ENCODE assay signal across 8 cellular contexts in the genomic region with DNA sequence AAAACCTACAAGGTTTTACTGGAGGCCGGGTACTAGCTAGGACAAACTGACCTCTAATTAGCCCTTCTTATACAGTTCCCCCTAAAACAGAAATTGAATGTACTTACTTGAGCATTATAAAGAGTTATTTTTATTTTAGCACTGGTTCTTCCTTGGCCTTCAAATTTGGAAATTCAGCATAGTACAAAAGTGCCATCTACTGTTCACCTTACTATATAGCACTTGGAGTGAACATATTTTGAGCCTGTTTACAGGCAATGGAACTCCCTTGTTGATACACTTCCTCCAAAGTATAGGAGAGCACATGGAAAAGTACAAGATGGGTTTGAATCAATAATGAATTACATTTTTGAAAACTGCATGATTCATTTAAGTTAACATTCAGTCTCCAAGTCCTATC. TPM values are rescaled to one million over a fixed set of nuclear protein-coding genes. Genes with fewer than 3 reads are reported as not detected.
DNase-seq lines count a peak whose midpoint lies in the region; ATAC-seq, FAIRE-seq and TF ChIP-seq lines count a peak whose summit lies in the region.

No MANE protein-coding gene starts in this region.

- H4K20me1 ChIP-seq in DND-41 (ENCODE audit: insufficient read depth, low read length) = peaks cover 6% of the 10 kb centered on the region

- DNase-seq in DND-41 = no peak
- DNase-seq in NCI-H1930 (lab: John Stamatoyannopoulos, UW) = peak; percentile 7 to 11
- no peak for DNase-seq in adrenal gland
- no peak for DNase-seq in kidney
- peak; percentile 32 for DNase-seq in urothelium cell line (ENCODE audit: low spot score)
- DNase-seq in activated CD4-positive, CD25-positive, alpha-beta regulatory T cell (lab: John Stamatoyannopoulos, UW) = no peak

- H3K27ac ChIP-seq in DND-41 (ENCODE audit: low read length) (no peak overlapping the region; the same call in 1 of the 2 replicates), adrenal gland (no peak overlapping the region), kidney (ENCODE audit: low read depth in 2 of 2, low read length in 2 of 2) (no peak overlapping the region)

- peak; percentile 89 for TF ChIP-seq CTCF in DND-41 (IDR thresholded peaks at IDR 0.05; ENCODE audit: borderline replicate concordance, extremely low read depth, low read length, poor library complexity, severe bottlenecking)
- TF ChIP-seq CTCF in adrenal gland (IDR thresholded peaks at IDR 0.05) = peak; percentile 42 to 80 (median 74)
- peak; percentile 67 for TF ChIP-seq CTCF in kidney (IDR thresholded peaks at IDR 0.05; ENCODE audit: borderline replicate concordance, extremely low read depth, insufficient read depth)

- H3K4me3 ChIP-seq in DND-41 (ENCODE audit: low read depth in 1 of 2, low read length in 2 of 2) = no peak overlapping the region
- no peak overlapping the region for H3K4me3 ChIP-seq in adrenal gland
- H3K4me3 ChIP-seq in kidney (ENCODE audit: low read length in 2 of 2) = no peak overlapping the region

- no peak overlapping the region for H2AFZ ChIP-seq in DND-41 (ENCODE audit: low read depth, low read length)

- H3K4me2 ChIP-seq in DND-41 (ENCODE audit: insufficient read depth, low read length) = no peak overlapping the region

- intact Hi-C loops in adrenal gland (cut with DNase I) (loop anchor here (5.0 to 10.0 kb wide), 3 partner anchors 55 to 512 kb away; no protein-coding TSS in a partner anchor), kidney (cut with DNase I) (loop anchor here (10.0 kb wide), 2 partner anchors 55 to 505 kb away; no protein-coding TSS in a partner anchor)

- H3K27me3 ChIP-seq in DND-41 (ENCODE audit: insufficient read depth, low read length, poor library complexity) = no peaks in the 10 kb centered on the region
- no peaks in the 10 kb centered on the region for H3K27me3 ChIP-seq in adrenal gland

- FAIRE-seq in kidney (lab: Jason Lieb, UNC) = peak; percentile 95
- no peak for FAIRE-seq in urothelium cell line (lab: Jason Lieb, UNC)

- peaks cover 27% of the 10 kb centered on the region for H3K79me2 ChIP-seq in DND-41 (ENCODE audit: insufficient read depth, low read length)

- ATAC-seq in DND-41 (ENCODE audit: insufficient read depth, low read depth) = 0 out of 3 replicates have a peak, but pooled peaks have one; percentile 30
- peak; percentile 21 for ATAC-seq in GM21717 (IDR thresholded peaks at IDR 0.05; ENCODE audit: unreplicated experiment)
- no peak for ATAC-seq in GM18505 (IDR thresholded peaks at IDR 0.05; ENCODE audit: unreplicated experiment)

- H3K9me3 ChIP-seq in DND-41 (ENCODE audit: insufficient read depth, low read length, severe bottlenecking) = no peaks in the 10 kb centered on the region
- H3K9me3 ChIP-seq in adrenal gland (replicated peaks in 1 of 3) = no peaks in the 10 kb centered on the region
- H3K9me3 ChIP-seq in kidney (ENCODE audit: control insufficient read depth in 1 of 2, low read length in 2 of 2) = no peaks in the 10 kb centered on the region

- H3K4me1 ChIP-seq in DND-41 (ENCODE audit: insufficient read depth, low read length) (peaks cover 28% of the 10 kb centered on the region), adrenal gland (replicated peaks in 1 of 2) (peaks cover 4 to 12% of the 10 kb centered on the region in 2 donors), kidney (ENCODE audit: control insufficient read depth in 1 of 2, insufficient read depth in 1 of 2, low read depth in 1 of 2, low read length in 2 of 2) (no peaks in the 10 kb centered on the region)

- H3K9ac ChIP-seq in DND-41 (ENCODE audit: low read depth, low read length) (no peak overlapping the region), kidney (ENCODE audit: low read length in 2 of 2) (no peak overlapping the region)

- TF ChIP-seq POLR2A in adrenal gland (IDR thresholded peaks at IDR 0.05) = no peak
- TF ChIP-seq POLR2A in GM18505 (IDR thresholded peaks at IDR 0.05; ENCODE audit: borderline replicate concordance, extremely low read depth, insufficient read depth, insufficient read length) = no peak

- 6 to 22% (median 13%) methylated on average over 1 of the region's 1 CpG for WGBS in adrenal gland, 4 donors

- H3K36me3 ChIP-seq in DND-41 (ENCODE audit: insufficient read depth, low read length) (no peaks in the 10 kb centered on the region; the same call in 1 of the 2 replicates), adrenal gland (replicated peaks in 1 of 2) (no peaks in the 10 kb centered on the region), kidney (ENCODE audit: control insufficient read depth in 1 of 2, insufficient read depth in 2 of 2, low read length in 2 of 2) (no peaks in the 10 kb centered on the region)

RNA-seq across cellular contexts. Expression of a gene that starts 3.9 kb away (rescaled TPM):
- total RNA-seq in adrenal gland (10 to 100 TPM in 6 of 8 donors, 1 to 10 TPM in 2; 5.4 to 18.5 (median 11.8) TPM), kidney (16.7 TPM)
- polyA plus RNA-seq in adrenal gland (10 to 100 TPM in 1 of 3 donors, 1 to 10 TPM in 2; 3.3 to 15.3 (median 4.9) TPM), kidney (ENCODE audit: insufficient read depth, low read depth, low replicate concordance) (11.7 TPM)

RNA-seq across cellular contexts. Expression of a gene that starts 5.1 kb away (rescaled TPM):
- total RNA-seq in adrenal gland (1 to 10 TPM; 3.6 to 7.2 (median 5.7) TPM), kidney (14.4 TPM)
- polyA plus RNA-seq in adrenal gland (1 to 10 TPM in 1 of 3 donors, under 1 TPM in 2; 0.74 to 3.6 (median 0.97) TPM), kidney (ENCODE audit: insufficient read depth, low read depth, low replicate concordance) (2.6 TPM)

Comparison
In these comparisons a context has a peak if more than half of its experiments do, and no peak if none do; other contexts are left out.
1. DNase-seq: peak in NCI-H1930 (2 of 2) and urothelium cell line (single experiment); none in DND-41 (single experiment), adrenal gland (0 of 7), kidney (single experiment) and activated CD4-positive, CD25-positive, alpha-beta regulatory T cell (0 of 4).
2. Peak in every context shown above with its lines, with median percentiles within 50 percentile points of each other: CTCF ChIP-seq.